ENCODE assay signal across 10 cellular contexts in genomic region chr6:46010771-46011170, GRCh38. TPM values are rescaled to one million over a fixed set of nuclear protein-coding genes. Genes with fewer than 3 reads are reported as not detected.
A peak's percentile ranks its signal among the peaks of the same experiment; 100 is the strongest.
DNase-seq lines count a peak whose midpoint lies in the region; ATAC-seq and TF ChIP-seq lines count a peak whose summit lies in the region.
"Had no signal": no experiment of that assay in that cellular context is flagged by ENCODE, and none has a peak within 500 bp of the region (broad histone marks: within the 10 kb centered on the region; RNA-seq: fewer than 3 reads in every experiment).

No MANE protein-coding gene starts in this region.

- peaks cover 55% of the 10 kb centered on the region for H3K4me1 Mint-ChIP-seq in activated naive CD8-positive, alpha-beta T cell treated with anti-CD3 and anti-CD28 coated beads, Interleukin-2, amount 50 U/mL, for 24 hours

- TF ChIP-seq CTCF in psoas muscle (IDR thresholded peaks at IDR 0.05): no peak

- peaks cover 0 to 7% of the 10 kb centered on the region in 2 donors for H3K36me3 ChIP-seq in psoas muscle (ENCODE audit: insufficient read depth in 1 of 2, low read depth in 1 of 2)
- H3K36me3 ChIP-seq in HAP-1 (replicated peaks): no peaks in the 10 kb centered on the region

- DNase-seq in ELF-1 (ENCODE audit: low read depth, low spot score): peak; percentile 7
- peak; percentile 34 for DNase-seq in LoVo (ENCODE audit: low spot score)
- DNase-seq in activated naive CD8-positive, alpha-beta T cell treated with anti-CD3 and anti-CD28 coated beads, Interleukin-2, amount 50 U/mL, for 24 hours: peak; percentile 28
- peak; percentile 31 to 64 for DNase-seq in psoas muscle
- no peak for DNase-seq in HAP-1 (ENCODE audit: low spot score in 2 of 2)
- DNase-seq: SHP77 treated with DMSO at 0.1 percent for 48 hours had no signal

- H3K36me3 Mint-ChIP-seq in activated naive CD8-positive, alpha-beta T cell treated with anti-CD3 and anti-CD28 coated beads, Interleukin-2, amount 50 U/mL, for 24 hours (ENCODE audit: low read depth): no peaks in the 10 kb centered on the region

- peak overlapping the region; percentile 57 for H3K4me3 Mint-ChIP-seq in activated naive CD8-positive, alpha-beta T cell treated with anti-CD3 and anti-CD28 coated beads, Interleukin-2, amount 50 U/mL, for 24 hours

- intact Hi-C loops in psoas muscle (cut with DNase I): loop anchor here (5.0 kb wide), 2 partner anchors 63 to 73 kb away; no protein-coding TSS in a partner anchor

- in situ Hi-C loops in HAP-1 (cut with MboI; ENCODE audit: low sequenced_read_pairs): no loop called here

- no peaks in the 10 kb centered on the region for H3K27me3 ChIP-seq in psoas muscle (ENCODE audit: insufficient read depth in 3 of 3, low read length in 2 of 3)
- H3K27me3 ChIP-seq in HAP-1 (ENCODE audit: low read depth): peaks cover 23% of the 10 kb centered on the region

- H3K4me1 ChIP-seq in psoas muscle (peaks cover 72% of the 10 kb centered on the region), HAP-1 (no peaks in the 10 kb centered on the region)

- peak; percentile 22 for ATAC-seq in activated naive CD8-positive, alpha-beta T cell treated with anti-CD3 and anti-CD28 coated beads, Interleukin-2, amount 50 U/mL, for 24 hours
- peak; percentile 69 to 80 (median 74) for ATAC-seq in psoas muscle
- no peak for ATAC-seq in GM18858 (IDR thresholded peaks at IDR 0.05; ENCODE audit: unreplicated experiment)
- no peak for ATAC-seq in HG02840 (IDR thresholded peaks at IDR 0.05; ENCODE audit: low FRiP score, unreplicated experiment)

- no peaks in the 10 kb centered on the region for H3K9me3 Mint-ChIP-seq in activated naive CD8-positive, alpha-beta T cell treated with anti-CD3 and anti-CD28 coated beads, Interleukin-2, amount 50 U/mL, for 24 hours

- peak overlapping the region; percentile 90 for H3K4me3 ChIP-seq in psoas muscle
- H3K4me3 ChIP-seq in HAP-1: no peak overlapping the region

- no peaks in the 10 kb centered on the region for H3K27me3 Mint-ChIP-seq in activated naive CD8-positive, alpha-beta T cell treated with anti-CD3 and anti-CD28 coated beads, Interleukin-2, amount 50 U/mL, for 24 hours

- H3K9me3 ChIP-seq in psoas muscle: no peaks in the 10 kb centered on the region
- no peaks in the 10 kb centered on the region for H3K9me3 ChIP-seq in HAP-1

- peak overlapping the region; percentile 77 for H3K27ac Mint-ChIP-seq in activated naive CD8-positive, alpha-beta T cell treated with anti-CD3 and anti-CD28 coated beads, Interleukin-2, amount 50 U/mL, for 24 hours

- H3K27ac ChIP-seq in psoas muscle: peak overlapping the region; percentile 99

- 36 to 54% (median 39%) methylated on average over 5 of the region's 5 CpGs for WGBS in psoas muscle, 3 donors

RNA-seq across cellular contexts. Expression of gene CLIC5, which starts 4.9 kb away (rescaled TPM):
- total RNA-seq in psoas muscle: 100 to 1,000 TPM; 166 to 285 (median 211) TPM
- 10 to 100 TPM; 30.2 to 84.5 (median 82.4) TPM for polyA plus RNA-seq in psoas muscle
- total RNA-seq: M059J had no signal
- polyA plus RNA-seq: endothelial cell of umbilical vein had no signal

Comparison
In these comparisons a context has a peak if more than half of its experiments do, and no peak if none do; other contexts are left out.
1. DNase-seq: peak in ELF-1 (single experiment), LoVo (single experiment), activated naive CD8-positive, alpha-beta T cell treated with anti-CD3 and anti-CD28 coated beads, Interleukin-2, amount 50 U/mL, for 24 hours (single experiment) and psoas muscle (2 of 2); none in HAP-1 (0 of 2).
2. ATAC-seq: peak in activated naive CD8-positive, alpha-beta T cell treated with anti-CD3 and anti-CD28 coated beads, Interleukin-2, amount 50 U/mL, for 24 hours (single experiment) and psoas muscle (4 of 4); none in GM18858 (single experiment) and HG02840 (single experiment).